Comparison of ENCODE assay signal across 10 cellular contexts in the genomic region with DNA sequence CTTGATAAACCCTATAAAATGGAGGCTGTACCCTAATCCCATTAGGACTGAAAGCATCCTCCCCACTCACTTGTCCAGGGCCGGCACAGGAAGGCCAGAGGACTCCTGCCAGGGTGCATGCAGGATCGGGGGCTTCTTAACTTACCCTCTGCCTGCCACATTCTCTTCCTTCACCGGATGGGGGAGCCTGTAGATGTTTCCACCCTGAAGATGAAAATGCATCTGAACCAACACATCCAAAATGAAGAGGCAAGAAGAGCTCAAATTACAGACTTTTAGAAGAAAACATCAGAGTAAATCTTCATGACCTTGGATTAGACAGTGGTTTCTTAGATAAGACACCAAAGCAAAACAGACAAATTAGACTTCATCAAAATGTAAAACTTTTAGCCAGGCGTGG. TPM values are rescaled to one million over a fixed set of nuclear protein-coding genes. Genes with fewer than 3 reads are reported as not detected.
DNase-seq lines count a peak whose midpoint lies in the region; ATAC-seq and TF ChIP-seq lines count a peak whose summit lies in the region.
"Had no signal": no experiment of that assay in that cellular context is flagged by ENCODE, and none has a peak within 500 bp of the region (broad histone marks: within the 10 kb centered on the region; RNA-seq: fewer than 3 reads in every experiment).

No MANE protein-coding gene starts in this region.

- dilution Hi-C loops in mammary epithelial cell (cut with HindIII; ENCODE audit: low sequenced_read_pairs), result no loop called here

- TF ChIP-seq CTCF in AG09319 (IDR thresholded peaks at IDR 0.05; ENCODE audit: low read depth, low read length), result peak; percentile 53
- no peak for TF ChIP-seq CTCF in HEK293 (tag by site-specific recombination; IDR thresholded peaks at IDR 0.05)
- peak; percentile 16 for TF ChIP-seq CTCF in liver (IDR thresholded peaks at IDR 0.05; ENCODE audit: low read depth, low read length, missing input control)
- peak in 1 of 2 donors; percentile 31 for TF ChIP-seq CTCF in mammary epithelial cell (conservative IDR thresholded peaks at IDR 0.05 in 1 of 2, IDR thresholded peaks at IDR 0.05 in 1 of 2; ENCODE audit: extremely low read depth in 1 of 2, insufficient read depth in 1 of 2, low read depth in 1 of 2, low read length in 2 of 2)

- peaks cover 14% of the 10 kb centered on the region for H3K4me1 Mint-ChIP-seq in activated T-helper 2 cell treated with anti-CD3 and anti-CD28 coated beads, Interferon-gamma antibody, Interleukin-2, Interleukin-4, amounts not matched to agents 10 μg/mL and 5 μg/mL and 100 μg/mL, durations not matched to agents 14 hours and 24 hours and 36 hours (ENCODE audit: low read depth)

- H3K4me3 ChIP-seq in HEK293 (ENCODE audit: low read depth, low read length), result no peak overlapping the region
- H3K4me3 ChIP-seq in liver (ENCODE audit: low read depth in 1 of 3, low read length in 3 of 3), result no peak overlapping the region
- H3K4me3 ChIP-seq in mammary epithelial cell (replicated peaks in 1 of 3; ENCODE audit: insufficient read depth in 1 of 3, low read depth in 2 of 3, low read length in 3 of 3), result no peak overlapping the region
- H3K4me3 ChIP-seq: stomach had no signal

- DNase-seq in AG09319 (ENCODE audit: extremely low read depth, low read depth), result peak; percentile 25
- no peak for DNase-seq in activated T-helper 2 cell treated with anti-CD3 and anti-CD28 coated beads, Interferon-gamma antibody, Interleukin-2, Interleukin-4, amounts not matched to agents 10 μg/mL and 5 μg/mL and 100 μg/mL, durations not matched to agents 14 hours and 24 hours and 36 hours (ENCODE audit: low spot score)
- DNase-seq in AML-193 (lab: John Stamatoyannopoulos, UW), result no peak
- no peak for DNase-seq in activated effector memory CD4-positive, alpha-beta T cell treated with Interleukin-2 at 50 U/mL for 16 hours
- no peak for DNase-seq in mammary epithelial cell
- DNase-seq: activated CD4-positive, alpha-beta T cell treated with anti-CD3 and anti-CD28 coated beads, Interleukin-2, amount 50 U/mL, for 1 hour; stomach had no signal

- no TSS peak for BruUV-seq in mammary epithelial cell (replicated peaks; lab: Mats Ljungman, UMichigan)

- CTCF ChIA-PET in HEK293 (lab: Yijun Ruan, JAX) (interaction anchor here (0.6 kb wide), 1 partner anchor 16 kb away, joined by 4 read pairs; no protein-coding TSS in a partner anchor), mammary epithelial cell (lab: Charles Lee; ENCODE audit: low non-redundant PET) (interaction anchor here (0.6 kb wide), 1 partner anchor 147 kb away, joined by 15 read pairs; no protein-coding TSS in a partner anchor)

- intact Hi-C loops in activated T-helper 2 cell treated with anti-CD3 and anti-CD28 coated beads, Interferon-gamma antibody, Interleukin-2, Interleukin-4, amounts not matched to agents 10 μg/mL and 5 μg/mL and 100 μg/mL, durations not matched to agents 14 hours and 24 hours and 36 hours (cut with micrococcal nuclease), result no loop called here
- intact Hi-C loops in mammary epithelial cell (cut with micrococcal nuclease), result no loop called here

- H3K27me3 ChIP-seq in liver (ENCODE audit: control insufficient read depth in 4 of 4, insufficient read depth in 4 of 4, low read length in 3 of 4) (no peaks in the 10 kb centered on the region), mammary epithelial cell (ENCODE audit: insufficient read depth, low read length) (no peaks in the 10 kb centered on the region)

- in situ Hi-C loops in mammary epithelial cell (cut with MboI; ENCODE audit: low sequenced_read_pairs in 2 of 2), result loop anchor here in 1 of 2 donors (25.0 kb wide), 1 partner anchor 472 kb away; no protein-coding TSS in a partner anchor

- H3K27ac Mint-ChIP-seq in activated T-helper 2 cell treated with anti-CD3 and anti-CD28 coated beads, Interferon-gamma antibody, Interleukin-2, Interleukin-4, amounts not matched to agents 10 μg/mL and 5 μg/mL and 100 μg/mL, durations not matched to agents 14 hours and 24 hours and 36 hours, result peak overlapping the region; percentile 55

- H3K9me3 Mint-ChIP-seq in activated T-helper 2 cell treated with anti-CD3 and anti-CD28 coated beads, Interferon-gamma antibody, Interleukin-2, Interleukin-4, amounts not matched to agents 10 μg/mL and 5 μg/mL and 100 μg/mL, durations not matched to agents 14 hours and 24 hours and 36 hours, result no peaks in the 10 kb centered on the region

- H3K4me1 ChIP-seq in HEK293 (ENCODE audit: control insufficient read depth, insufficient read depth, low read length) (peaks cover 2% of the 10 kb centered on the region; the same call in 1 of the 2 replicates), liver (ENCODE audit: control insufficient read depth in 4 of 4, insufficient read depth in 4 of 4, low read length in 3 of 4) (peaks cover 0 to 6% (median 0%) of the 10 kb centered on the region in 4 donors), mammary epithelial cell (ENCODE audit: insufficient read depth, low read length) (no peaks in the 10 kb centered on the region)

- no peaks in the 10 kb centered on the region for H3K79me2 ChIP-seq in mammary epithelial cell (ENCODE audit: insufficient read depth, low read length)

- no peak overlapping the region for H3K4me2 ChIP-seq in mammary epithelial cell (ENCODE audit: insufficient read depth, low read depth, low read length)

- WGBS in liver, result 65% methylated on average over 4 of the region's 4 CpGs
- 81% methylated on average over 4 of the region's 4 CpGs for WGBS in mammary epithelial cell (ENCODE audit: low coverage, missing lambda C conversion rate)

- POLR2A ChIA-PET in HEK293 (lab: Yijun Ruan, JAX), result no interaction called here

- no peak overlapping the region for H3K9ac ChIP-seq in liver (ENCODE audit: low read depth in 1 of 2, low read length in 2 of 2)
- no peak overlapping the region for H3K9ac ChIP-seq in mammary epithelial cell (ENCODE audit: insufficient read depth, low read length)

- no peak for ATAC-seq in HG02798 (IDR thresholded peaks at IDR 0.05; ENCODE audit: poor library complexity, unreplicated experiment)

- H3K36me3 ChIP-seq in HEK293 (ENCODE audit: control insufficient read depth in 2 of 2, insufficient read depth in 1 of 2, low read length in 2 of 2) (no peaks in the 10 kb centered on the region), liver (ENCODE audit: control insufficient read depth in 4 of 4, insufficient read depth in 3 of 4, low read depth in 1 of 4, low read length in 3 of 4) (no peaks in the 10 kb centered on the region), mammary epithelial cell (ENCODE audit: insufficient read depth, low read length) (no peaks in the 10 kb centered on the region)
- H3K36me3 ChIP-seq: stomach had no signal

- H3K27ac ChIP-seq in HEK293 (ENCODE audit: extremely low read depth, low read depth, low read length) (no peak overlapping the region), liver (ENCODE audit: low read depth in 1 of 2, low read length in 2 of 2) (no peak overlapping the region), mammary epithelial cell (ENCODE audit: insufficient read depth, low read depth, low read length) (no peak overlapping the region)

- H3K9me3 ChIP-seq in HEK293 (ENCODE audit: control insufficient read depth, insufficient read depth, low read depth, low read length) (no peaks in the 10 kb centered on the region), liver (ENCODE audit: control insufficient read depth in 4 of 4, low read length in 3 of 4) (no peaks in the 10 kb centered on the region), mammary epithelial cell (replicated peaks; ENCODE audit: insufficient read depth, low read length) (no peaks in the 10 kb centered on the region)
- H3K9me3 ChIP-seq: stomach had no signal

- no peak overlapping the region for H3K4me3 Mint-ChIP-seq in activated T-helper 2 cell treated with anti-CD3 and anti-CD28 coated beads, Interferon-gamma antibody, Interleukin-2, Interleukin-4, amounts not matched to agents 10 μg/mL and 5 μg/mL and 100 μg/mL, durations not matched to agents 14 hours and 24 hours and 36 hours (ENCODE audit: low read depth)

- no peaks in the 10 kb centered on the region for H3K36me3 Mint-ChIP-seq in activated T-helper 2 cell treated with anti-CD3 and anti-CD28 coated beads, Interferon-gamma antibody, Interleukin-2, Interleukin-4, amounts not matched to agents 10 μg/mL and 5 μg/mL and 100 μg/mL, durations not matched to agents 14 hours and 24 hours and 36 hours (ENCODE audit: low read depth)

- peak; percentile 47 to 65 for TF ChIP-seq RAD21 in liver (IDR thresholded peaks at IDR 0.05)

- no peaks in the 10 kb centered on the region for H4K20me1 ChIP-seq in mammary epithelial cell (ENCODE audit: insufficient read depth, low read length)

- H3K27me3 Mint-ChIP-seq in activated T-helper 2 cell treated with anti-CD3 and anti-CD28 coated beads, Interferon-gamma antibody, Interleukin-2, Interleukin-4, amounts not matched to agents 10 μg/mL and 5 μg/mL and 100 μg/mL, durations not matched to agents 14 hours and 24 hours and 36 hours (ENCODE audit: low read depth), result peaks cover 7% of the 10 kb centered on the region

- H2AFZ ChIP-seq in mammary epithelial cell (ENCODE audit: low read depth, low read length), result no peak overlapping the region

TF ChIP-seq in HEK293, 187 proteins besides CTCF, POLR2A, EP300 and RAD21 (continues in another document):
- peak; percentile 30; the same call in 1 of the 2 replicates for TF ChIP-seq ZNF335 (tag by site-specific recombination; conservative IDR thresholded peaks at IDR 0.05)

TF ChIP-seq in liver, 16 proteins besides CTCF, POLR2A, EP300 and RAD21 (continues in another document):
- TF ChIP-seq GABPA (IDR thresholded peaks at IDR 0.05 in 1 of 2, conservative IDR thresholded peaks at IDR 0.05 in 1 of 2) (no peak), HNF4A (conservative IDR thresholded peaks at IDR 0.05) (no peak)

RNA-seq across cellular contexts. Expression of gene NAPA, which starts 25.9 kb away (rescaled TPM):
- total RNA-seq in activated T-helper 2 cell treated with anti-CD3 and anti-CD28 coated beads, Interferon-gamma antibody, Interleukin-2, Interleukin-4, amounts not matched to agents 10 μg/mL and 5 μg/mL and 100 μg/mL, durations not matched to agents 14 hours and 24 hours and 36 hours, result 56.9 and 60.1 TPM in 2 replicates
- total RNA-seq in liver (100 to 1,000 TPM in 1 of 2 donors, 10 to 100 TPM in 1; 73.4 to 116 TPM), mammary epithelial cell (10 to 100 TPM; 46.0 to 70.7 TPM)
- polyA plus RNA-seq in liver (100 to 1,000 TPM; 125 to 132 TPM), mammary epithelial cell (78.6 TPM)
- polyA minus RNA-seq in mammary epithelial cell, result 91.8 TPM

RNA-seq across cellular contexts. Expression of gene ZNF541, which starts 32.2 kb away (rescaled TPM):
- 0.09 and 0.46 TPM in 2 replicates for total RNA-seq in activated T-helper 2 cell treated with anti-CD3 and anti-CD28 coated beads, Interferon-gamma antibody, Interleukin-2, Interleukin-4, amounts not matched to agents 10 μg/mL and 5 μg/mL and 100 μg/mL, durations not matched to agents 14 hours and 24 hours and 36 hours
- total RNA-seq in liver, result under 1 TPM; 0.05 to 0.08 TPM
- polyA plus RNA-seq in liver, result under 1 TPM in 1 of 2 donors, not detected in 1; 0.09 TPM
- total RNA-seq in mammary epithelial cell, result not detected
- not detected for polyA plus RNA-seq in mammary epithelial cell
- polyA minus RNA-seq in mammary epithelial cell, result not detected

RNA-seq across cellular contexts. Expression of gene KPTN, which starts 56.7 kb away (rescaled TPM):
- 9.6 and 11.3 TPM in 2 replicates for total RNA-seq in activated T-helper 2 cell treated with anti-CD3 and anti-CD28 coated beads, Interferon-gamma antibody, Interleukin-2, Interleukin-4, amounts not matched to agents 10 μg/mL and 5 μg/mL and 100 μg/mL, durations not matched to agents 14 hours and 24 hours and 36 hours
- total RNA-seq in liver (1 to 10 TPM; 2.3 to 3.6 TPM), mammary epithelial cell (10 to 100 TPM in 1 of 2 donors, 1 to 10 TPM in 1; 1.5 to 10.8 TPM)
- polyA plus RNA-seq in liver (1 to 10 TPM; 4.4 to 6.0 TPM), mammary epithelial cell (8.1 TPM)
- polyA minus RNA-seq in mammary epithelial cell, result 30.4 TPM
